In the genomic region with DNA sequence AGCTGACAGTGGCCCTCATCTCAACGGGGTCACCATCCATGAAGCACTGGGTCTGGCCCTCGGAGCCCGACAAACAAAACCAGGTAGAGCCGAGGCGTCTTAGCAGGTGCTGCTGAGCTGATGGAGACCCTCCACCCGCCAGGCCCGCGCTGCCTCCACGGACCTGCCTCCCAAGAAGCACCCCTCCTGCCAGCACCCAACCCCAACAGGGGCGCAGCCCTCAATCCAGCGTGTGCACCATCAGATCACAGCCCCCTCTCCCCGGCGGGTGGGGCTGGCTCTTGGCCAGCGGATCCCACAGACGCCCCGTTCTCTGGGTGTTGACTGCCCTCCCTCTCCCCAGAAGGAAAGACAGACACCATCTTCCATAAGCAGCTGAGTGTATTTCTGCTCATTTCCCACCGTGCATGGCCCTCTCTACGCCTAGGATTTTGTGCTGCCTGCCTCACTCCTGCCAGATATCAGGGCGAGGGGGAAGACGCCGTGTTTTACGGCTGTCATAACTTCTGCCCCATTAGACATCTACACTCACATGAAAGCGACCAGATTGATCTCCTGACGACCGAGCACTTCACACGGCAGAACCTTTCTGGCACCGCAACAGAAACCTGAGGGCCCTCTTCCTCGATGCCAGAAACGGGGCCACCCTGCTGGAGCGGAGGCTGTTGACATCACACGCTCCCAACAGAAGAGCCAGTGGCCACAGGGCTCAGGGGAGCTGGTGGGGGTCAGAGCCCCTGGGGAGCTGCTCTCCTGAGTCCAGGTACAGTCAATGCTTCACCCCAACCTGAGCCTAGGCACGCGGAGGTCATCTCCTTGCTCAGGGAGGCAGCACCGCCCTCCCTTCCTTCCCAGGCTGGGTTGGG, we compare ENCODE assay signal across 24 cellular contexts. TPM values are rescaled to one million over a fixed set of nuclear protein-coding genes. Genes with fewer than 3 reads are reported as not detected.
DNase-seq lines count a peak whose midpoint lies in the region; ATAC-seq and TF ChIP-seq lines count a peak whose summit lies in the region.
"Had no signal": no experiment of that assay in that cellular context is flagged by ENCODE, and none has a peak within 500 bp of the region (broad histone marks: within the 10 kb centered on the region; RNA-seq: fewer than 3 reads in every experiment).

No MANE protein-coding gene starts in this region.

- TF ChIP-seq CTCF in CD14-positive monocyte (IDR thresholded peaks at IDR 0.05) (no peak), GM06990 (IDR thresholded peaks at IDR 0.05; ENCODE audit: insufficient read depth, low read length, poor library complexity, severe bottlenecking) (no peak), uterus (IDR thresholded peaks at IDR 0.05) (no peak)

- H3K36me3 Mint-ChIP-seq in CD14-positive monocyte, result peaks cover 24 to 38% of the 10 kb centered on the region in 2 donors
- H3K36me3 Mint-ChIP-seq: CD4-positive, CD25-positive, alpha-beta regulatory T cell; stimulated activated memory B cell treated with anti-CD40 and anti-IgM and Interleukin-4, amounts not matched to agents 10 μg/mL and 1 μg/mL and 100 μg/mL, for 72 hours had no signal

- H4K91ac ChIP-seq in neuronal stem cell (ENCODE audit: low read depth, low read length, poor library complexity), result no peak overlapping the region

- DNase-seq in CD14-positive monocyte (ENCODE audit: low spot score) (peak; percentile 30), GM06990 (ENCODE audit: extremely low read depth, insufficient read length) (peak; percentile 3), neuronal stem cell (ENCODE audit: low spot score) (no peak), COLO829 (ENCODE audit: low spot score) (no peak), uterus (no peak), NCI-H1694 (lab: John Stamatoyannopoulos, UW) (no peak)
- DNase-seq: activated CD4-positive, alpha-beta T cell treated with anti-CD3 and anti-CD28 coated beads, Interleukin-2, amount 10 ng/mL, durations not matched to agents 24 days and 14 days; activated effector memory CD4-positive, alpha-beta T cell treated with Interleukin-2 at 50 U/mL for 16 hours; CD4-positive, CD25-positive, alpha-beta regulatory T cell; dermis blood vessel endothelial cell; DMS53; foreskin melanocyte; hypothalamus; mammary epithelial cell; NCI-H748 treated with DMSO at 0.1 percent for 48 hours; OCI-M1; SIG-M5 had no signal

- no peak overlapping the region for H3K4me3 Mint-ChIP-seq in CD14-positive monocyte
- H3K4me3 Mint-ChIP-seq: activated CD4-positive, alpha-beta T cell treated with anti-CD3 and anti-CD28 coated beads, Interleukin-2, amount 10 ng/mL, durations not matched to agents 24 days and 14 days; CD4-positive, CD25-positive, alpha-beta regulatory T cell; stimulated activated memory B cell treated with anti-CD40 and anti-IgM and Interleukin-4, amounts not matched to agents 10 μg/mL and 1 μg/mL and 100 μg/mL, for 72 hours had no signal

- H2AFZ ChIP-seq in neuronal stem cell (ENCODE audit: low read length), result no peak overlapping the region

- H3K4me1 ChIP-seq in endocrine pancreas (ENCODE audit: control insufficient read depth, insufficient read depth, low read length), result no peaks in the 10 kb centered on the region
- no peaks in the 10 kb centered on the region for H3K4me1 ChIP-seq in neuronal stem cell (ENCODE audit: control insufficient read depth in 2 of 2, insufficient read depth in 1 of 2, low read depth in 1 of 2, low read length in 2 of 2)
- H3K4me1 ChIP-seq in uterus, result peaks cover 0 to 35% of the 10 kb centered on the region in 2 donors

- H3K27ac ChIP-seq in neuronal stem cell (replicated peaks; ENCODE audit: low read length) (no peak overlapping the region), uterus (no peak overlapping the region)
- H3K27ac ChIP-seq: epithelial cell of prostate, ovary, thoracic aorta had no signal

- H3K9me3 Mint-ChIP-seq in CD14-positive monocyte, result no peaks in the 10 kb centered on the region
- H3K9me3 Mint-ChIP-seq: activated CD4-positive, alpha-beta T cell treated with anti-CD3 and anti-CD28 coated beads, Interleukin-2, amount 10 ng/mL, durations not matched to agents 24 days and 14 days; CD4-positive, CD25-positive, alpha-beta regulatory T cell; stimulated activated memory B cell treated with anti-CD40 and anti-IgM and Interleukin-4, amounts not matched to agents 10 μg/mL and 1 μg/mL and 100 μg/mL, for 72 hours had no signal

- H3K9ac ChIP-seq in endocrine pancreas (ENCODE audit: control insufficient read depth, insufficient read depth, low read length) (peak overlapping the region; percentile 2), neuronal stem cell (ENCODE audit: low read depth, low read length, poor library complexity) (no peak overlapping the region)

- peak overlapping the region in 2 of 7 donors; percentile 54 to 73 for H3K27ac Mint-ChIP-seq in CD14-positive monocyte
- H3K27ac Mint-ChIP-seq: activated CD4-positive, alpha-beta T cell treated with anti-CD3 and anti-CD28 coated beads, Interleukin-2, amount 10 ng/mL, durations not matched to agents 24 days and 14 days; CD4-positive, CD25-positive, alpha-beta regulatory T cell; stimulated activated memory B cell treated with anti-CD40 and anti-IgM and Interleukin-4, amounts not matched to agents 10 μg/mL and 1 μg/mL and 100 μg/mL, for 72 hours had no signal

- peak overlapping the region; percentile 10 for H2BK12ac ChIP-seq in neuronal stem cell (ENCODE audit: low read length)

- H3K36me3 ChIP-seq in GM06990 (ENCODE audit: control insufficient read depth, insufficient read depth, low read length), result no peaks in the 10 kb centered on the region
- no peaks in the 10 kb centered on the region for H3K36me3 ChIP-seq in endocrine pancreas (ENCODE audit: control insufficient read depth, insufficient read depth, low read length)
- H3K36me3 ChIP-seq in neuronal stem cell (replicated peaks in 1 of 2; ENCODE audit: control insufficient read depth in 2 of 2, insufficient read depth in 2 of 2, low read length in 2 of 2), result peaks cover 0 to 1% of the 10 kb centered on the region in 2 donors
- no peaks in the 10 kb centered on the region for H3K36me3 ChIP-seq in uterus
- H3K36me3 ChIP-seq: breast epithelium, ovary had no signal

- WGBS in neuronal stem cell (ENCODE audit: extremely low coverage in 2 of 2, insufficient read length in 2 of 2, insufficient replicate concordance in 1 of 2), 2 donors, result no CpG with 5 or more reads among the region's 34 CpGs

- H3K27me3 Mint-ChIP-seq in CD14-positive monocyte (ENCODE audit: low read depth in 3 of 3), result peaks cover 0 to 5% (median 0%) of the 10 kb centered on the region in 3 donors
- H3K27me3 Mint-ChIP-seq: activated CD4-positive, alpha-beta T cell treated with anti-CD3 and anti-CD28 coated beads, Interleukin-2, amount 10 ng/mL, durations not matched to agents 24 days and 14 days; CD4-positive, CD25-positive, alpha-beta regulatory T cell had no signal

- no peak overlapping the region for H4K8ac ChIP-seq in neuronal stem cell (ENCODE audit: low read depth, low read length)

- H2BK120ac ChIP-seq in neuronal stem cell (ENCODE audit: low read depth, low read length), result peak overlapping the region; percentile 54

- TF ChIP-seq POLR2A in uterus (IDR thresholded peaks at IDR 0.05), result no peak

- H3K9me3 ChIP-seq in endocrine pancreas (ENCODE audit: control insufficient read depth, low read length) (no peaks in the 10 kb centered on the region), neuronal stem cell (replicated peaks in 1 of 2; ENCODE audit: control insufficient read depth in 2 of 2, insufficient read depth in 1 of 2, low read depth in 1 of 2, low read length in 2 of 2) (no peaks in the 10 kb centered on the region), uterus (no peaks in the 10 kb centered on the region)
- H3K9me3 ChIP-seq: breast epithelium, ovary, thoracic aorta had no signal

- no peak overlapping the region for H3K4me3 ChIP-seq in GM06990 (replicated peaks; ENCODE audit: low read depth, low read length)
- no peak overlapping the region for H3K4me3 ChIP-seq in endocrine pancreas (ENCODE audit: control insufficient read depth, insufficient read depth, low read length)
- no peak overlapping the region for H3K4me3 ChIP-seq in neuronal stem cell (ENCODE audit: low read length in 2 of 2)
- H3K4me3 ChIP-seq in uterus, result no peak overlapping the region
- H3K4me3 ChIP-seq: breast epithelium, ovary, thoracic aorta had no signal

- H3K27me3 ChIP-seq in GM06990 (replicated peaks; ENCODE audit: control insufficient read depth, insufficient read depth, low read length) (no peaks in the 10 kb centered on the region), endocrine pancreas (ENCODE audit: control insufficient read depth, insufficient read depth, low read length) (no peaks in the 10 kb centered on the region), neuronal stem cell (ENCODE audit: control insufficient read depth in 3 of 3, insufficient read depth in 3 of 3, low read depth in 1 of 3, low read length in 3 of 3) (no peaks in the 10 kb centered on the region), uterus (no peaks in the 10 kb centered on the region)
- H3K27me3 ChIP-seq: breast epithelium, ovary had no signal

- no peak for ATAC-seq in HG02884 (IDR thresholded peaks at IDR 0.05; ENCODE audit: unreplicated experiment)
- ATAC-seq: stimulated activated memory B cell treated with anti-CD40 and anti-IgM and Interleukin-4, amounts not matched to agents 10 μg/mL and 1 μg/mL and 100 μg/mL, for 72 hours had no signal

- H3K18ac ChIP-seq in neuronal stem cell (ENCODE audit: low read length), result peak overlapping the region; percentile 38

- intact Hi-C loops in CD14-positive monocyte (cut with micrococcal nuclease) (no loop called here), uterus (cut with DNase I; ENCODE audit: low total_unique reads) (no loop called here)

- no peak overlapping the region for H3K4me2 ChIP-seq in neuronal stem cell (ENCODE audit: insufficient read depth, low read length, poor library complexity, severe bottlenecking)

- H2BK15ac ChIP-seq in neuronal stem cell (ENCODE audit: low read length), result no peak overlapping the region

- peak overlapping the region; percentile 43 for H3K23ac ChIP-seq in neuronal stem cell (ENCODE audit: low read depth, low read length, poor library complexity)

- H3K4me1 Mint-ChIP-seq in CD14-positive monocyte, result peaks cover 67% of the 10 kb centered on the region

- H3K4ac ChIP-seq in neuronal stem cell (ENCODE audit: low read length), result no peak overlapping the region

- no peak overlapping the region for H3K14ac ChIP-seq in neuronal stem cell (ENCODE audit: low read length)

- H2AK5ac ChIP-seq in neuronal stem cell (ENCODE audit: low read depth, low read length), result peak overlapping the region; percentile 18

- no peak overlapping the region for H2BK5ac ChIP-seq in neuronal stem cell (ENCODE audit: low read length)

- H3K79me1 ChIP-seq in neuronal stem cell (ENCODE audit: low read depth, low read length), result peaks cover 9% of the 10 kb centered on the region

RNA-seq across cellular contexts. Expression of gene NACC2, which starts 12.4 kb away (rescaled TPM):
- polyA plus RNA-seq in CD14-positive monocyte, result 1 to 10 TPM; 8.1 to 8.7 TPM
- 4.9 TPM for polyA plus RNA-seq in neuronal stem cell (2013, experiment 1 of 2)
- 5.0 TPM for polyA plus RNA-seq in neuronal stem cell (2013, experiment 2 of 2)
- 10 to 100 TPM in 3 of 4 donors, 1 to 10 TPM in 1; 8.2 to 57.5 (median 19.1) TPM for total RNA-seq in uterus

RNA-seq across cellular contexts. Expression of gene TMEM250, which starts 35.9 kb away (rescaled TPM):
- 10 to 100 TPM; 30.9 to 38.0 TPM for polyA plus RNA-seq in CD14-positive monocyte
- 23.6 TPM for polyA plus RNA-seq in neuronal stem cell (2013, experiment 1 of 2)
- 22.7 TPM for polyA plus RNA-seq in neuronal stem cell (2013, experiment 2 of 2)
- total RNA-seq in uterus, result 10 to 100 TPM; 14.7 to 42.0 (median 28.0) TPM

Comparison
In these comparisons a context has a peak if more than half of its experiments do, and no peak if none do; other contexts are left out.
1. DNase-seq: peak in CD14-positive monocyte (single experiment) and GM06990 (single experiment); none in neuronal stem cell (single experiment), COLO829 (single experiment), uterus (0 of 2) and NCI-H1694 (single experiment).